ENCODE assay signal across 8 cellular contexts in genomic region chr3:146542179-146542578, GRCh38. TPM values are rescaled to one million over a fixed set of nuclear protein-coding genes. Genes with fewer than 3 reads are reported as not detected.
DNase-seq lines count a peak whose midpoint lies in the region; ATAC-seq and TF ChIP-seq lines count a peak whose summit lies in the region.

No MANE protein-coding gene starts in this region.

- peak overlapping the region; percentile 93 to 99 for H3K4me3 Mint-ChIP-seq in CD14-positive monocyte
- H3K4me3 Mint-ChIP-seq in natural killer cell treated with Interleukin-12 subunit alpha and Interleukin-12 subunit beta and Interleukin-15 and Interleukin-18, amount 100 ng/mL, for 72 hours: peak overlapping the region; percentile 94

- no peaks in the 10 kb centered on the region for H3K27me3 ChIP-seq in MM.1S (replicated peaks; ENCODE audit: insufficient read depth, low read length)

- TF ChIP-seq CTCF in CD14-positive monocyte (IDR thresholded peaks at IDR 0.05) (no peak), MM.1S (IDR thresholded peaks at IDR 0.05; ENCODE audit: low read length) (no peak), cardiac fibroblast (IDR thresholded peaks at IDR 0.05; ENCODE audit: low read depth, low read length) (no peak)

- DNase-seq in CD14-positive monocyte (ENCODE audit: low spot score) (peak; percentile 73), MM.1S (no peak), cardiac fibroblast (ENCODE audit: low read depth in 2 of 2) (peak; percentile 75 to 81), NCI-H1105 (lab: John Stamatoyannopoulos, UW) (no peak), cerebellum (ENCODE audit: low spot score) (no peak)
- DNase-seq in natural killer cell treated with Interleukin-12 subunit alpha and Interleukin-12 subunit beta and Interleukin-15 and Interleukin-18, amount 100 ng/mL, for 72 hours (ENCODE audit: low spot score): peak; percentile 61

- H3K27me3 Mint-ChIP-seq in CD14-positive monocyte (ENCODE audit: low read depth in 3 of 3): peaks cover 0 to 2% (median under 1%) of the 10 kb centered on the region in 3 donors
- H3K27me3 Mint-ChIP-seq in natural killer cell treated with Interleukin-12 subunit alpha and Interleukin-12 subunit beta and Interleukin-15 and Interleukin-18, amount 100 ng/mL, for 72 hours: no peaks in the 10 kb centered on the region

- peaks cover 24 to 41% of the 10 kb centered on the region in 2 donors for H3K36me3 Mint-ChIP-seq in CD14-positive monocyte
- peaks cover 16% of the 10 kb centered on the region for H3K36me3 Mint-ChIP-seq in natural killer cell treated with Interleukin-12 subunit alpha and Interleukin-12 subunit beta and Interleukin-15 and Interleukin-18, amount 100 ng/mL, for 72 hours

- H3K4me3 ChIP-seq in MM.1S (ENCODE audit: low read length) (no peak overlapping the region), cardiac fibroblast (replicated peaks in 1 of 2; ENCODE audit: low read depth in 2 of 2, low read length in 2 of 2) (peak overlapping the region; percentile 74 to 84)

- H3K4me1 Mint-ChIP-seq in CD14-positive monocyte: peaks cover 53% of the 10 kb centered on the region
- H3K4me1 Mint-ChIP-seq in natural killer cell treated with Interleukin-12 subunit alpha and Interleukin-12 subunit beta and Interleukin-15 and Interleukin-18, amount 100 ng/mL, for 72 hours (ENCODE audit: low read depth in 2 of 2): peaks cover 49 to 59% of the 10 kb centered on the region in 2 donors

- H3K9ac ChIP-seq in MM.1S (ENCODE audit: low read length): no peak overlapping the region

- no peaks in the 10 kb centered on the region for H4K20me1 ChIP-seq in MM.1S (ENCODE audit: insufficient read depth, low read length)

- ATAC-seq in natural killer cell treated with Interleukin-12 subunit alpha and Interleukin-12 subunit beta and Interleukin-15 and Interleukin-18, amount 100 ng/mL, for 72 hours: peak; percentile 68
- ATAC-seq in HG03354 (IDR thresholded peaks at IDR 0.05; ENCODE audit: poor library complexity, severe bottlenecking, unreplicated experiment) (no peak), GM21825 (IDR thresholded peaks at IDR 0.05; ENCODE audit: unreplicated experiment) (no peak)

- intact Hi-C loops in CD14-positive monocyte (cut with micrococcal nuclease): no loop called here

- no peaks in the 10 kb centered on the region for H3K9me3 ChIP-seq in MM.1S (replicated peaks; ENCODE audit: insufficient read depth, low read length)

- peaks cover 36% of the 10 kb centered on the region for H3F3A ChIP-seq in MM.1S (ENCODE audit: insufficient read depth, low read length)

- H3K4me1 ChIP-seq in MM.1S (ENCODE audit: low read length): peaks cover 50% of the 10 kb centered on the region

- H3K36me3 ChIP-seq in MM.1S (replicated peaks; ENCODE audit: insufficient read depth, low read length): 0 out of 2 replicates have a peak, but pooled peaks cover 3% of the 10 kb centered on the region

- H3K9me2 ChIP-seq in MM.1S (replicated peaks; ENCODE audit: insufficient read depth, low read length): no peaks in the 10 kb centered on the region

- H3K9me3 Mint-ChIP-seq in CD14-positive monocyte: no peaks in the 10 kb centered on the region
- no peaks in the 10 kb centered on the region for H3K9me3 Mint-ChIP-seq in natural killer cell treated with Interleukin-12 subunit alpha and Interleukin-12 subunit beta and Interleukin-15 and Interleukin-18, amount 100 ng/mL, for 72 hours

- H3K79me2 ChIP-seq in MM.1S (ENCODE audit: low read length): peaks cover 66% of the 10 kb centered on the region

- no peak overlapping the region for H3K27ac ChIP-seq in MM.1S (ENCODE audit: low read length)

- H3K4me2 ChIP-seq in MM.1S (ENCODE audit: low read depth, low read length): peak overlapping the region; percentile 50

- no peak overlapping the region for H2AFZ ChIP-seq in MM.1S (ENCODE audit: low read length)

- peak overlapping the region; percentile 91 to 99 (median 95) for H3K27ac Mint-ChIP-seq in CD14-positive monocyte
- H3K27ac Mint-ChIP-seq in natural killer cell treated with Interleukin-12 subunit alpha and Interleukin-12 subunit beta and Interleukin-15 and Interleukin-18, amount 100 ng/mL, for 72 hours: peak overlapping the region; percentile 85 to 94

RNA-seq across cellular contexts. Expression of gene PLSCR1, which starts 2.2 kb away (rescaled TPM):
- 100 to 1,000 TPM; 127 to 221 TPM for polyA plus RNA-seq in CD14-positive monocyte
- 10 to 100 TPM; 40.7 to 80.2 TPM for total RNA-seq in natural killer cell treated with Interleukin-12 subunit alpha and Interleukin-12 subunit beta and Interleukin-15 and Interleukin-18, amount 100 ng/mL, for 72 hours
- total RNA-seq in cerebellum: 18.5 TPM

Comparison
In these comparisons a context has a peak if more than half of its experiments do, and no peak if none do; other contexts are left out.
1. DNase-seq: peak in CD14-positive monocyte (single experiment), cardiac fibroblast (2 of 2) and natural killer cell treated with Interleukin-12 subunit alpha and Interleukin-12 subunit beta and Interleukin-15 and Interleukin-18, amount 100 ng/mL, for 72 hours (single experiment); none in MM.1S (single experiment), NCI-H1105 (single experiment) and cerebellum (single experiment).
2. ATAC-seq: peak in natural killer cell treated with Interleukin-12 subunit alpha and Interleukin-12 subunit beta and Interleukin-15 and Interleukin-18, amount 100 ng/mL, for 72 hours (2 of 2); none in HG03354 (single experiment) and GM21825 (single experiment).